Comparison of ENCODE assay signal across 1 cellular context in the genomic region with DNA sequence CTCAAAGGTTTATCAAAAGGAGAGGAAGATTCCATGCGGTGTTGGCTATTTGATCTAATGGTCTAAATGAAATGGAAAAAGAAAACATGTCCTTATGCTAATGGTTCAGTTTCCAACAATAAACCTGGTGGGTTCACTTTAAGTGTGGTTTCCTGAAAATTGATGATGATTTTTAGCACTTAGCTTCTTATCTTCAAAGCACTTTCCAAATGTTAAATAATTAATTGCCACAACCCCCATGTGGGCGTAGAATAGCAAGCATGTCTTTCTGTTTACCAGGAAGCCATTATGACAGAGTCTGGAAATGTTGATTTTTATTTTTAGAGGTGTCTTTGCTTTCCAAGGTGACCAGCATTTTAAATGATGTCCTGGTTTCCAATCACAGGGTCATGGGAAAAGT.
TF ChIP-seq lines count a peak whose summit lies in the region.

No MANE protein-coding gene starts in this region.

TF ChIP-seq in HEK293, 187 proteins besides CTCF, POLR2A, EP300 and RAD21:
- TF ChIP-seq PBX3 (CRISPR knock-in tag; IDR thresholded peaks at IDR 0.05) (no peak), ZNF473 (tag by site-specific recombination; IDR thresholded peaks at IDR 0.05) (no peak), SCRT1 (tag by site-specific recombination; IDR thresholded peaks at IDR 0.05; ENCODE audit: borderline replicate concordance) (no peak), IKZF3 (tag by site-specific recombination; IDR thresholded peaks at IDR 0.05) (no peak), ZSCAN23 (tag by site-specific recombination; IDR thresholded peaks at IDR 0.05) (no peak), GLIS2 (tag by site-specific recombination; IDR thresholded peaks at IDR 0.05) (no peak), ZFP37 (tag by site-specific recombination; IDR thresholded peaks at IDR 0.05) (no peak), TCF7L2 (IDR thresholded peaks at IDR 0.05; ENCODE audit: borderline replicate concordance, low read depth, low read length) (peak; percentile 82), ZNF639 (tag by site-specific recombination; IDR thresholded peaks at IDR 0.05) (no peak), OSR2 (tag by site-specific recombination; IDR thresholded peaks at IDR 0.05) (no peak), SETDB1 (IDR thresholded peaks at IDR 0.05; ENCODE audit: insufficient read length, low read length) (no peak), ZBTB48 (tag by site-specific recombination; IDR thresholded peaks at IDR 0.05) (no peak), ZNF394 (tag by site-specific recombination; IDR thresholded peaks at IDR 0.05; ENCODE audit: borderline replicate concordance) (no peak), GLI4 (tag by site-specific recombination; IDR thresholded peaks at IDR 0.05) (no peak)
- TF ChIP-seq, protein P1, sequence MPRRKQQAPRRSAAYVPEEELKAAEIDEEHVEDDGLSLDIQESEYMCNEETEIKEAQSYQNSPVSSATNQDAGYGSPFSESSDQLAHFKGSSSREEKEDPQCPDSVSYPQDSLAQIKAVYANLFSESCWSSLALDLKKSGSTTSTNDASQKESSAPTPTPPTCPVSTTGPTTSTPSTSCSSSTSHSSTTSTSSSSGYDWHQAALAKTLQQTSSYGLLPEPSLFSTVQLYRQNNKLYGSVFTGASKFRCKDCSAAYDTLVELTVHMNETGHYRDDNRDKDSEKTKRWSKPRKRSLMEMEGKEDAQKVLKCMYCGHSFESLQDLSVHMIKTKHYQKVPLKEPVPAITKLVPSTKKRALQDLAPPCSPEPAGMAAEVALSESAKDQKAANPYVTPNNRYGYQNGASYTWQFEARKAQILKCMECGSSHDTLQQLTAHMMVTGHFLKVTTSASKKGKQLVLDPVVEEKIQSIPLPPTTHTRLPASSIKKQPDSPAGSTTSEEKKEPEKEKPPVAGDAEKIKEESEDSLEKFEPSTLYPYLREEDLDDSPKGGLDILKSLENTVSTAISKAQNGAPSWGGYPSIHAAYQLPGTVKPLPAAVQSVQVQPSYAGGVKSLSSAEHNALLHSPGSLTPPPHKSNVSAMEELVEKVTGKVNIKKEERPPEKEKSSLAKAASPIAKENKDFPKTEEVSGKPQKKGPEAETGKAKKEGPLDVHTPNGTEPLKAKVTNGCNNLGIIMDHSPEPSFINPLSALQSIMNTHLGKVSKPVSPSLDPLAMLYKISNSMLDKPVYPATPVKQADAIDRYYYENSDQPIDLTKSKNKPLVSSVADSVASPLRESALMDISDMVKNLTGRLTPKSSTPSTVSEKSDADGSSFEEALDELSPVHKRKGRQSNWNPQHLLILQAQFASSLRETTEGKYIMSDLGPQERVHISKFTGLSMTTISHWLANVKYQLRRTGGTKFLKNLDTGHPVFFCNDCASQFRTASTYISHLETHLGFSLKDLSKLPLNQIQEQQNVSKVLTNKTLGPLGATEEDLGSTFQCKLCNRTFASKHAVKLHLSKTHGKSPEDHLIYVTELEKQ (tag by site-specific recombination; IDR thresholded peaks at IDR 0.05; ENCODE audit: borderline replicate concordance) = no peak
- TF ChIP-seq, protein P2, sequence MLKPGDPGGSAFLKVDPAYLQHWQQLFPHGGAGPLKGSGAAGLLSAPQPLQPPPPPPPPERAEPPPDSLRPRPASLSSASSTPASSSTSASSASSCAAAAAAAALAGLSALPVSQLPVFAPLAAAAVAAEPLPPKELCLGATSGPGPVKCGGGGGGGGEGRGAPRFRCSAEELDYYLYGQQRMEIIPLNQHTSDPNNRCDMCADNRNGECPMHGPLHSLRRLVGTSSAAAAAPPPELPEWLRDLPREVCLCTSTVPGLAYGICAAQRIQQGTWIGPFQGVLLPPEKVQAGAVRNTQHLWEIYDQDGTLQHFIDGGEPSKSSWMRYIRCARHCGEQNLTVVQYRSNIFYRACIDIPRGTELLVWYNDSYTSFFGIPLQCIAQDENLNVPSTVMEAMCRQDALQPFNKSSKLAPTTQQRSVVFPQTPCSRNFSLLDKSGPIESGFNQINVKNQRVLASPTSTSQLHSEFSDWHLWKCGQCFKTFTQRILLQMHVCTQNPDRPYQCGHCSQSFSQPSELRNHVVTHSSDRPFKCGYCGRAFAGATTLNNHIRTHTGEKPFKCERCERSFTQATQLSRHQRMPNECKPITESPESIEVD (tag by site-specific recombination; IDR thresholded peaks at IDR 0.05) = 0 out of 2 replicates have a peak, but pooled peaks have one; percentile 8
- TF ChIP-seq, protein P3, sequence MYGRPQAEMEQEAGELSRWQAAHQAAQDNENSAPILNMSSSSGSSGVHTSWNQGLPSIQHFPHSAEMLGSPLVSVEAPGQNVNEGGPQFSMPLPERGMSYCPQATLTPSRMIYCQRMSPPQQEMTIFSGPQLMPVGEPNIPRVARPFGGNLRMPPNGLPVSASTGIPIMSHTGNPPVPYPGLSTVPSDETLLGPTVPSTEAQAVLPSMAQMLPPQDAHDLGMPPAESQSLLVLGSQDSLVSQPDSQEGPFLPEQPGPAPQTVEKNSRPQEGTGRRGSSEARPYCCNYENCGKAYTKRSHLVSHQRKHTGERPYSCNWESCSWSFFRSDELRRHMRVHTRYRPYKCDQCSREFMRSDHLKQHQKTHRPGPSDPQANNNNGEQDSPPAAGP (tag by site-specific recombination; IDR thresholded peaks at IDR 0.05) = no peak
